ENCODE assay signal across 8 cellular contexts in the genomic region with DNA sequence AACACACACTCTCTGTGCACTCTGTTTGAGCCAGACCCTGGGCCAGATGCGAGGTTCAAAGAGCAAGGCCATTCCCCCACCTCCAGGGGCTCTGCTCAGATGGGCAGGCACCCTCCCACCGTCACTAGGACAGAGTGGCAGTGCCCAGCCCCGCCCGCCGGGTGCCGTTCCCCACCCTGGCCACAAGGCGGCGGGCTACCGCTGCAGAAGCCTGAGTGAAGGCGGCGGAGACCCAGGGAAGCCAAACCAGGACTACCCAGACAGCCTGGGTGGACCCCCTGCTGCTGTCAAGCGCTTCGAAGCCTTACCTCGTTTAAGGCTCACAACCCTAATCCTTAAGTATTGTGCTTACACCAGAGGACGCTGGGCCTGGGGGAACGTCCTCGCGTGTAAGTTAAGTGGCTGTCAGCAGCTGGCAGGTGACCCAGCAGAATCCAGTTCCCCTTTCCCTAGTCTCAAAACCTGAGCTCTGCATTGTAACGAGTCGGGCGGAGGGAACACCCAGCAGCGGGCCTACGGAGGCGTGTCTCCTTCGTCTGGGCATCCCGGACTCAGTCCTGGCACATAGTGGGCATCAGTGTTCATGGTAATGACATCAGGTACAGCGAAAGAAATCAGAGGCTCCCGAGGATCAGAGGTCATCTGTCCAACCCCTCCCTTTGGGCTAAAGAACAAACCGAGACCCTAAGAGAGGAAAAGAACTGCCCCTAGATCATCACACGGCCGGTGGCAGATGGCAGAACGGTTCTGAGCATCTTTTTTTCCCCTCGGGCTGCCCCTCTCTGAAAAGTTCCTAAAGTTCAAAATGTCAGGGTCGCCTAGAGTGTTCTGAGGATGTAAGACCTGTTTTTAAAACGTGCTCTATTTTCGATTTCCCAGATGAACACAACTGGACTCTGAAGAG. TPM values are rescaled to one million over a fixed set of nuclear protein-coding genes. Genes with fewer than 3 reads are reported as not detected.
DNase-seq lines count a peak whose midpoint lies in the region; ATAC-seq and TF ChIP-seq lines count a peak whose summit lies in the region.

No MANE protein-coding gene starts in this region.

- peaks cover 42% of the 10 kb centered on the region for H3K27me3 ChIP-seq in GM23338 (ENCODE audit: insufficient read depth)
- H3K27me3 ChIP-seq in adrenal gland = peaks cover 17% of the 10 kb centered on the region
- peaks cover 33 to 47% (median 42%) of the 10 kb centered on the region in 3 donors for H3K27me3 ChIP-seq in gastrocnemius medialis

- peaks cover 29% of the 10 kb centered on the region for H3F3A ChIP-seq in GM23338 (replicated peaks; ENCODE audit: low read depth)

- WGBS in adrenal gland, 4 donors = 7 to 29% (median 11%) methylated on average over 19 to 36 of the region's 36 CpGs

- no peaks in the 10 kb centered on the region for H3K9me2 ChIP-seq in GM23338 (ENCODE audit: insufficient read depth)

- H3K4me1 ChIP-seq in GM23338 (ENCODE audit: insufficient read depth) (peaks cover 21% of the 10 kb centered on the region), adrenal gland (replicated peaks in 1 of 2) (peaks cover 31 to 33% of the 10 kb centered on the region in 2 donors), gastrocnemius medialis (peaks cover 24 to 30% of the 10 kb centered on the region in 2 donors)

- no peaks in the 10 kb centered on the region for H4K20me1 ChIP-seq in GM23338 (replicated peaks; ENCODE audit: insufficient read depth)

- DNase-seq in DMS153 treated with DMSO at 0.1 percent for 48 hours (lab: John Stamatoyannopoulos, UW; ENCODE audit: unreplicated experiment) (peak; percentile 80), GM23338 (ENCODE audit: low spot score) (peak; percentile 85), NCI-H1436 (lab: John Stamatoyannopoulos, UW) (peak; percentile 82), adrenal gland (peak; percentile 49 to 83 (median 70)), left ventricle myocardium superior (peak; percentile 87), gastrocnemius medialis (peak; percentile 39 to 56)

- no peak overlapping the region for H3K27ac Mint-ChIP-seq in GM23338
- H3K27ac Mint-ChIP-seq in T-helper 1 cell treated with Interleukin-12 subunit alpha and Interleukin-12 subunit beta and Interleukin-4 antibody, amounts not matched to agents 30 μg/mL and 1 μg/mL, for 36 hours = peak overlapping the region; percentile 20

- H3K36me3 Mint-ChIP-seq in GM23338 (ENCODE audit: low read depth) = peaks cover 6% of the 10 kb centered on the region; the same call in 2 of the 3 replicates
- H3K36me3 Mint-ChIP-seq in T-helper 1 cell treated with Interleukin-12 subunit alpha and Interleukin-12 subunit beta and Interleukin-4 antibody, amounts not matched to agents 30 μg/mL and 1 μg/mL, for 36 hours (ENCODE audit: low read depth) = peaks cover 11% of the 10 kb centered on the region

- peaks cover 45% of the 10 kb centered on the region for H3K4me1 Mint-ChIP-seq in GM23338
- H3K4me1 Mint-ChIP-seq in T-helper 1 cell treated with Interleukin-12 subunit alpha and Interleukin-12 subunit beta and Interleukin-4 antibody, amounts not matched to agents 30 μg/mL and 1 μg/mL, for 36 hours (ENCODE audit: low read depth) = peaks cover 15% of the 10 kb centered on the region

- TF ChIP-seq CTCF in GM23338 (conservative IDR thresholded peaks at IDR 0.05; ENCODE audit: low read depth in 2 of 2) (peak; percentile 90 to 98), adrenal gland (IDR thresholded peaks at IDR 0.05) (peak; percentile 87 to 99 (median 95)), gastrocnemius medialis (IDR thresholded peaks at IDR 0.05 in 4 of 5, conservative IDR thresholded peaks at IDR 0.05 in 1 of 5) (peak; percentile 80 to 100 (median 97))

- H3K27ac ChIP-seq in GM23338 (ENCODE audit: low read depth) (no peak overlapping the region), adrenal gland (peak overlapping the region in 2 of 5 donors; percentile 15 to 69), gastrocnemius medialis (no peak overlapping the region)

- peak overlapping the region; percentile 94 for H3K4me2 ChIP-seq in GM23338

- peak; percentile 8 for ATAC-seq in GM23338
- peak; percentile 57 for ATAC-seq in left ventricle myocardium superior
- ATAC-seq in gastrocnemius medialis = peak; percentile 81 to 82
- no peak for ATAC-seq in HG02623 (IDR thresholded peaks at IDR 0.05; ENCODE audit: unreplicated experiment)

- H3K27me3 Mint-ChIP-seq in GM23338 (ENCODE audit: insufficient read depth, low read depth, poor library complexity) = peaks cover 44% of the 10 kb centered on the region
- H3K27me3 Mint-ChIP-seq in T-helper 1 cell treated with Interleukin-12 subunit alpha and Interleukin-12 subunit beta and Interleukin-4 antibody, amounts not matched to agents 30 μg/mL and 1 μg/mL, for 36 hours (ENCODE audit: low read depth) = no peaks in the 10 kb centered on the region

- TF ChIP-seq POLR2A in adrenal gland (IDR thresholded peaks at IDR 0.05) (no peak), gastrocnemius medialis (IDR thresholded peaks at IDR 0.05) (no peak)

- peaks cover 6% of the 10 kb centered on the region for H3K9me3 Mint-ChIP-seq in GM23338
- no peaks in the 10 kb centered on the region for H3K9me3 Mint-ChIP-seq in T-helper 1 cell treated with Interleukin-12 subunit alpha and Interleukin-12 subunit beta and Interleukin-4 antibody, amounts not matched to agents 30 μg/mL and 1 μg/mL, for 36 hours

- H3K4me3 ChIP-seq in GM23338 (peak overlapping the region; percentile 84), adrenal gland (no peak overlapping the region), gastrocnemius medialis (peak overlapping the region in 3 of 4 donors; percentile 16 to 52 (median 22))

- no peaks in the 10 kb centered on the region; the same call in 1 of the 2 replicates for H3K79me2 ChIP-seq in GM23338 (replicated peaks; ENCODE audit: insufficient read depth)

- H3K4me3 Mint-ChIP-seq in GM23338 = peak overlapping the region; percentile 65
- H3K4me3 Mint-ChIP-seq in T-helper 1 cell treated with Interleukin-12 subunit alpha and Interleukin-12 subunit beta and Interleukin-4 antibody, amounts not matched to agents 30 μg/mL and 1 μg/mL, for 36 hours = peak overlapping the region; percentile 56

- no peak overlapping the region for H2AFZ ChIP-seq in GM23338

- in situ Hi-C loops in gastrocnemius medialis (cut with MboI; ENCODE audit: low sequenced_read_pairs in 4 of 4) = no loop called here

- intact Hi-C loops in adrenal gland (cut with DNase I) (no loop called here), left ventricle myocardium superior (cut with micrococcal nuclease) (no loop called here), gastrocnemius medialis (cut with DNase I; ENCODE audit: low total_unique reads) (no loop called here)

- no peaks in the 10 kb centered on the region for H3K9me3 ChIP-seq in adrenal gland (replicated peaks in 1 of 3)
- H3K9me3 ChIP-seq in gastrocnemius medialis = no peaks in the 10 kb centered on the region

- no peaks in the 10 kb centered on the region for H3K36me3 ChIP-seq in GM23338 (ENCODE audit: insufficient read depth)
- no peaks in the 10 kb centered on the region for H3K36me3 ChIP-seq in adrenal gland (replicated peaks in 1 of 2)
- no peaks in the 10 kb centered on the region for H3K36me3 ChIP-seq in gastrocnemius medialis

TF ChIP-seq in GM23338, 12 proteins besides CTCF, POLR2A, EP300 and RAD21:
- TF ChIP-seq POLR2AphosphoS5 (IDR thresholded peaks at IDR 0.05; ENCODE audit: low read depth) (no peak), ZNF331 (CRISPR knock-in tag; IDR thresholded peaks at IDR 0.05; ENCODE audit: low read depth) (no peak)
- TF ChIP-seq, protein P1, sequence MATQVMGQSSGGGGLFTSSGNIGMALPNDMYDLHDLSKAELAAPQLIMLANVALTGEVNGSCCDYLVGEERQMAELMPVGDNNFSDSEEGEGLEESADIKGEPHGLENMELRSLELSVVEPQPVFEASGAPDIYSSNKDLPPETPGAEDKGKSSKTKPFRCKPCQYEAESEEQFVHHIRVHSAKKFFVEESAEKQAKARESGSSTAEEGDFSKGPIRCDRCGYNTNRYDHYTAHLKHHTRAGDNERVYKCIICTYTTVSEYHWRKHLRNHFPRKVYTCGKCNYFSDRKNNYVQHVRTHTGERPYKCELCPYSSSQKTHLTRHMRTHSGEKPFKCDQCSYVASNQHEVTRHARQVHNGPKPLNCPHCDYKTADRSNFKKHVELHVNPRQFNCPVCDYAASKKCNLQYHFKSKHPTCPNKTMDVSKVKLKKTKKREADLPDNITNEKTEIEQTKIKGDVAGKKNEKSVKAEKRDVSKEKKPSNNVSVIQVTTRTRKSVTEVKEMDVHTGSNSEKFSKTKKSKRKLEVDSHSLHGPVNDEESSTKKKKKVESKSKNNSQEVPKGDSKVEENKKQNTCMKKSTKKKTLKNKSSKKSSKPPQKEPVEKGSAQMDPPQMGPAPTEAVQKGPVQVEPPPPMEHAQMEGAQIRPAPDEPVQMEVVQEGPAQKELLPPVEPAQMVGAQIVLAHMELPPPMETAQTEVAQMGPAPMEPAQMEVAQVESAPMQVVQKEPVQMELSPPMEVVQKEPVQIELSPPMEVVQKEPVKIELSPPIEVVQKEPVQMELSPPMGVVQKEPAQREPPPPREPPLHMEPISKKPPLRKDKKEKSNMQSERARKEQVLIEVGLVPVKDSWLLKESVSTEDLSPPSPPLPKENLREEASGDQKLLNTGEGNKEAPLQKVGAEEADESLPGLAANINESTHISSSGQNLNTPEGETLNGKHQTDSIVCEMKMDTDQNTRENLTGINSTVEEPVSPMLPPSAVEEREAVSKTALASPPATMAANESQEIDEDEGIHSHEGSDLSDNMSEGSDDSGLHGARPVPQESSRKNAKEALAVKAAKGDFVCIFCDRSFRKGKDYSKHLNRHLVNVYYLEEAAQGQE (IDR thresholded peaks at IDR 0.05; ENCODE audit: unreplicated experiment) = no peak

RNA-seq across cellular contexts. Expression of a gene that starts 4.4 kb away (rescaled TPM):
- total RNA-seq in GM23338 (2014; rRNA removed; shearing (Covaris generic)) = 14.3 and 17.7 TPM in 2 replicates
- polyA plus RNA-seq in GM23338 (2016; fragmentation: Nextera tagmentation; extraction: Ambion mirVana) = 5.3 and 5.9 TPM in 2 replicates
- total RNA-seq in adrenal gland = 10 to 100 TPM in 7 of 8 donors, 1 to 10 TPM in 1; 8.3 to 25.4 (median 17.7) TPM
- polyA plus RNA-seq in adrenal gland = 10 to 100 TPM in 2 of 3 donors, 1 to 10 TPM in 1; 3.0 to 40.2 (median 19.4) TPM
- 37.3 TPM for total RNA-seq in left ventricle myocardium superior
- total RNA-seq in gastrocnemius medialis = 1 to 10 TPM; 4.2 to 6.0 (median 5.1) TPM

Comparison
In these comparisons a context has a peak if more than half of its experiments do, and no peak if none do; other contexts are left out.
1. H3K4me3 ChIP-seq: peak in GM23338 (single experiment) and gastrocnemius medialis (3 of 4); none in adrenal gland (0 of 4).
2. Peak in every context shown above with its lines, with median percentiles within 50 percentile points of each other: DNase-seq and CTCF ChIP-seq.